ENCODE assay signal across 13 cellular contexts in genomic region chr3:184620101-184620798, GRCh38. TPM values are rescaled to one million over a fixed set of nuclear protein-coding genes. Genes with fewer than 3 reads are reported as not detected.
DNase-seq lines count a peak whose midpoint lies in the region; ATAC-seq and TF ChIP-seq lines count a peak whose summit lies in the region.
"Had no signal": no experiment of that assay in that cellular context is flagged by ENCODE, and none has a peak within 500 bp of the region (broad histone marks: within the 10 kb centered on the region; RNA-seq: fewer than 3 reads in every experiment).

No MANE protein-coding gene starts in this region.

- H3K27me3 ChIP-seq in breast epithelium = no peaks in the 10 kb centered on the region
- H3K27me3 ChIP-seq in vagina = no peaks in the 10 kb centered on the region
- H3K27me3 ChIP-seq: upper lobe of right lung had no signal

- POLR2A ChIA-PET in MCF 10A (lab: Yijun Ruan, JAX) = interaction anchor here (0.9 to 2.6 kb wide), 4 partner anchors 10 to 59 kb away, joined by 3 to 7 read pairs (median 4); partner anchors contain the start of gene EPHB3

- CTCF ChIA-PET in MCF 10A (lab: Yijun Ruan, JAX) = interaction anchor here (0.7 to 1.4 kb wide), 4 partner anchors 8 to 59 kb away, joined by 3 to 4 read pairs (median 3); partner anchors contain the start of gene EPHB3

- H3K27ac ChIP-seq in breast epithelium (no peak overlapping the region), vagina (peak overlapping the region; percentile 48)
- H3K27ac ChIP-seq: neural progenitor cell, upper lobe of right lung had no signal

- H3K9me3 ChIP-seq in breast epithelium (no peaks in the 10 kb centered on the region), T-helper 17 cell (ENCODE audit: control insufficient read depth, low read length, poor library complexity, severe bottlenecking) (no peaks in the 10 kb centered on the region), vagina (no peaks in the 10 kb centered on the region)
- H3K9me3 ChIP-seq: upper lobe of right lung had no signal

- H3K36me3 ChIP-seq in breast epithelium = no peaks in the 10 kb centered on the region
- H3K36me3 ChIP-seq in vagina = no peaks in the 10 kb centered on the region
- H3K36me3 ChIP-seq: neural progenitor cell, upper lobe of right lung had no signal

- peaks cover 12% of the 10 kb centered on the region for H3K27me3 Mint-ChIP-seq in MCF 10A (ENCODE audit: insufficient read depth, unreplicated experiment)
- peaks cover 38% of the 10 kb centered on the region for H3K27me3 Mint-ChIP-seq in T-helper 17 cell

- BruUV-seq in MCF 10A (replicated peaks; lab: Mats Ljungman, UMichigan) = no TSS peak

- H3K36me3 Mint-ChIP-seq in MCF 10A (ENCODE audit: insufficient read depth, unreplicated experiment) = no peaks in the 10 kb centered on the region
- H3K36me3 Mint-ChIP-seq in T-helper 17 cell (ENCODE audit: low read depth) = no peaks in the 10 kb centered on the region
- H3K36me3 Mint-ChIP-seq: activated naive CD8-positive, alpha-beta T cell treated with anti-CD3 and anti-CD28 coated beads, Interleukin-2, amount 10 ng/mL, durations not matched to agents 7 days and 5 days; neural progenitor cell had no signal

- no peak for TF ChIP-seq CTCF in MCF 10A (IDR thresholded peaks at IDR 0.05; ENCODE audit: unreplicated experiment)
- TF ChIP-seq CTCF in breast epithelium (IDR thresholded peaks at IDR 0.05) = no peak
- no peak for TF ChIP-seq CTCF in fibroblast of the aortic adventitia (IDR thresholded peaks at IDR 0.05; ENCODE audit: insufficient read depth, low read length)
- no peak for TF ChIP-seq CTCF in vagina (IDR thresholded peaks at IDR 0.05)

- no peaks in the 10 kb centered on the region for H3K9me3 Mint-ChIP-seq in MCF 10A (ENCODE audit: unreplicated experiment)
- H3K9me3 Mint-ChIP-seq: activated naive CD8-positive, alpha-beta T cell treated with anti-CD3 and anti-CD28 coated beads, Interleukin-2, amount 10 ng/mL, durations not matched to agents 7 days and 5 days; neural progenitor cell had no signal

- ATAC-seq in T-helper 17 cell (no peak), GM18498 (IDR thresholded peaks at IDR 0.05; ENCODE audit: unreplicated experiment) (no peak)
- ATAC-seq: left colon had no signal

- H3K27ac Mint-ChIP-seq in MCF 10A (ENCODE audit: low read depth, unreplicated experiment) (peak overlapping the region; percentile 14), T-helper 17 cell (peak overlapping the region; percentile 92)
- H3K27ac Mint-ChIP-seq: activated naive CD8-positive, alpha-beta T cell treated with anti-CD3 and anti-CD28 coated beads, Interleukin-2, amount 10 ng/mL, durations not matched to agents 7 days and 5 days; neural progenitor cell had no signal

- intact Hi-C loops in MCF 10A (cut with micrococcal nuclease) = no loop called here
- intact Hi-C loops in breast epithelium (cut with DNase I; ENCODE audit: low total_unique reads) = no loop called here
- intact Hi-C loops in vagina (cut with DNase I) = no loop called here

- no peak overlapping the region for H3K4me3 Mint-ChIP-seq in MCF 10A (ENCODE audit: unreplicated experiment)
- H3K4me3 Mint-ChIP-seq in T-helper 17 cell = peak overlapping the region; percentile 79
- H3K4me3 Mint-ChIP-seq: activated naive CD8-positive, alpha-beta T cell treated with anti-CD3 and anti-CD28 coated beads, Interleukin-2, amount 10 ng/mL, durations not matched to agents 7 days and 5 days; neural progenitor cell had no signal

- TF ChIP-seq POLR2A in breast epithelium (IDR thresholded peaks at IDR 0.05) (no peak), vagina (IDR thresholded peaks at IDR 0.05) (no peak)

- H3K4me1 Mint-ChIP-seq in MCF 10A (ENCODE audit: insufficient read depth, unreplicated experiment) (peaks cover 7% of the 10 kb centered on the region), T-helper 17 cell (peaks cover 18% of the 10 kb centered on the region)

- H3K4me3 ChIP-seq in breast epithelium (no peak overlapping the region), fibroblast of the aortic adventitia (ENCODE audit: low read depth, low read length) (no peak overlapping the region), vagina (no peak overlapping the region)
- H3K4me3 ChIP-seq: neural progenitor cell, upper lobe of right lung had no signal

- no peaks in the 10 kb centered on the region for H3K4me1 ChIP-seq in breast epithelium
- peaks cover 39% of the 10 kb centered on the region for H3K4me1 ChIP-seq in vagina
- H3K4me1 ChIP-seq: neural progenitor cell had no signal

- DNase-seq in MCF 10A (ENCODE audit: unreplicated experiment) = peak; percentile 53
- DNase-seq in breast epithelium (ENCODE audit: low spot score in 2 of 2) = no peak
- no peak for DNase-seq in T-helper 17 cell
- DNase-seq in fibroblast of the aortic adventitia (ENCODE audit: low read depth) = peak; percentile 25
- DNase-seq in vagina (ENCODE audit: extremely low spot score in 2 of 2) = no peak
- no peak for DNase-seq in stimulated activated CD4-positive, alpha-beta T cell treated with anti-CD3 and anti-CD28 coated beads, Interleukin-15, amount 100 ng/mL, for 24 hours
- DNase-seq in NCI-H446 treated with DMSO at 0.1 percent for 48 hours (lab: John Stamatoyannopoulos, UW) = no peak
- DNase-seq: activated naive CD8-positive, alpha-beta T cell treated with anti-CD3 and anti-CD28 coated beads, Interleukin-2, amount 10 ng/mL, durations not matched to agents 7 days and 5 days; Karpas-422; left colon had no signal

RNA-seq across cellular contexts. Expression of gene EPHB3, which starts 58.7 kb away (rescaled TPM):
- 4.0 and 5.4 TPM in 2 replicates for total RNA-seq in MCF 10A (2022)
- 10 to 100 TPM in 1 of 3 donors, 1 to 10 TPM in 1, under 1 TPM in 1; 0.32 to 25.3 (median 7.9) TPM for total RNA-seq in breast epithelium
- total RNA-seq in T-helper 17 cell = under 1 TPM in 1 of 2 donors, not detected in 1; 0.35 TPM
- 2.5 and 4.7 TPM in 2 replicates for total RNA-seq in fibroblast of the aortic adventitia (ENCODE audit: low replicate concordance)
- 17.7 TPM for total RNA-seq in vagina

Comparison
In these comparisons a context has a peak if more than half of its experiments do, and no peak if none do; other contexts are left out.
1. DNase-seq: peak in MCF 10A (single experiment) and fibroblast of the aortic adventitia (single experiment); none in breast epithelium (0 of 2), T-helper 17 cell (0 of 3), vagina (0 of 2), stimulated activated CD4-positive, alpha-beta T cell treated with anti-CD3 and anti-CD28 coated beads, Interleukin-15, amount 100 ng/mL, for 24 hours (single experiment) and NCI-H446 treated with DMSO at 0.1 percent for 48 hours (single experiment).